13 cellular contexts compared by ENCODE assay signal in genomic region chr19:54816251-54816650, GRCh38. TPM values are rescaled to one million over a fixed set of nuclear protein-coding genes. Genes with fewer than 3 reads are reported as not detected.
DNase-seq lines count a peak whose midpoint lies in the region; ATAC-seq and TF ChIP-seq lines count a peak whose summit lies in the region.
"Not testable (repeated sequence)": the region's sequence is repeated elsewhere in the genome, so short reads cannot be mapped to it uniquely, and the experiment has no call there.
"Had no signal": no experiment of that assay in that cellular context is flagged by ENCODE, and none has a peak within 500 bp of the region (broad histone marks: within the 10 kb centered on the region; RNA-seq: fewer than 3 reads in every experiment).

KIR3DL1 (plus strand) TSS chr19:54816468.

- peaks cover 16% of the 10 kb centered on the region for H3K27me3 Mint-ChIP-seq in activated T-cell treated with anti-CD3 and anti-CD28 coated beads, Interleukin-2, amount 50 U/mL, for 4 hours (ENCODE audit: low read depth)
- H3K27me3 Mint-ChIP-seq in activated naive CD8-positive, alpha-beta T cell treated with anti-CD3 and anti-CD28 coated beads, Interleukin-2, amount 50 U/mL, for 24 hours; endodermal cell (ENCODE audit: insufficient read depth); natural killer cell treated with Interleukin-12 subunit alpha and Interleukin-12 subunit beta and Interleukin-15 and Interleukin-18, amount 100 ng/mL, for 72 hours: not testable (repeated sequence)
- H3K27me3 Mint-ChIP-seq in immature natural killer cell (ENCODE audit: low read depth in 3 of 3) = peaks cover 8 to 18% (median 13%) of the 10 kb centered on the region in 3 donors

- not testable (repeated sequence) for H3K36me3 Mint-ChIP-seq in activated T-cell treated with anti-CD3 and anti-CD28 coated beads, Interleukin-2, amount 50 U/mL, for 4 hours (ENCODE audit: insufficient read depth); activated naive CD8-positive, alpha-beta T cell treated with anti-CD3 and anti-CD28 coated beads, Interleukin-2, amount 50 U/mL, for 24 hours (ENCODE audit: low read depth); endodermal cell (ENCODE audit: low read depth); natural killer cell treated with Interleukin-12 subunit alpha and Interleukin-12 subunit beta and Interleukin-15 and Interleukin-18, amount 100 ng/mL, for 72 hours; stimulated activated effector memory CD8-positive, alpha-beta T cell treated with anti-CD3 and anti-CD28 coated beads, Interleukin-12 subunit alpha, Interleukin-12 subunit beta, amount 100 ng/mL, for 72 hours
- H3K36me3 Mint-ChIP-seq in immature natural killer cell = peaks cover 6 to 13% (median 11%) of the 10 kb centered on the region in 3 donors

- peaks cover 10% of the 10 kb centered on the region for H3K9me3 ChIP-seq in endodermal cell (ENCODE audit: control insufficient read depth, low read length)

- not testable (repeated sequence) for H3K27me3 ChIP-seq in endodermal cell (ENCODE audit: control insufficient read depth, insufficient read depth, low read length, poor library complexity, severe bottlenecking)

- not testable (repeated sequence) for H3K36me3 ChIP-seq in endodermal cell (ENCODE audit: control insufficient read depth, insufficient read depth, low read length)

- H3K27ac ChIP-seq in endodermal cell (ENCODE audit: low read depth, low read length) = not testable (repeated sequence)

- H3K4me1 Mint-ChIP-seq in activated T-cell treated with anti-CD3 and anti-CD28 coated beads, Interleukin-2, amount 50 U/mL, for 4 hours (ENCODE audit: low read depth); activated naive CD8-positive, alpha-beta T cell treated with anti-CD3 and anti-CD28 coated beads, Interleukin-2, amount 50 U/mL, for 24 hours; endodermal cell; stimulated activated effector memory CD8-positive, alpha-beta T cell treated with anti-CD3 and anti-CD28 coated beads, Interleukin-12 subunit alpha, Interleukin-12 subunit beta, amount 100 ng/mL, for 72 hours: not testable (repeated sequence)
- H3K4me1 Mint-ChIP-seq in immature natural killer cell = peaks cover 45 to 55% of the 10 kb centered on the region in 2 donors
- peaks cover 45 to 48% of the 10 kb centered on the region in 2 donors for H3K4me1 Mint-ChIP-seq in natural killer cell treated with Interleukin-12 subunit alpha and Interleukin-12 subunit beta and Interleukin-15 and Interleukin-18, amount 100 ng/mL, for 72 hours (ENCODE audit: low read depth in 2 of 2)

- H3K9ac ChIP-seq in endodermal cell (ENCODE audit: extremely low read depth, low read length, poor library complexity, severe bottlenecking) = not testable (repeated sequence)

- not testable (repeated sequence) for H3K9me3 Mint-ChIP-seq in activated T-cell treated with anti-CD3 and anti-CD28 coated beads, Interleukin-2, amount 50 U/mL, for 4 hours; activated naive CD8-positive, alpha-beta T cell treated with anti-CD3 and anti-CD28 coated beads, Interleukin-2, amount 50 U/mL, for 24 hours; immature natural killer cell; natural killer cell treated with Interleukin-12 subunit alpha and Interleukin-12 subunit beta and Interleukin-15 and Interleukin-18, amount 100 ng/mL, for 72 hours; stimulated activated effector memory CD8-positive, alpha-beta T cell treated with anti-CD3 and anti-CD28 coated beads, Interleukin-12 subunit alpha, Interleukin-12 subunit beta, amount 100 ng/mL, for 72 hours
- H3K9me3 Mint-ChIP-seq in endodermal cell = peaks cover 93% of the 10 kb centered on the region

- peak within 1 kb of the TSS; percentile 42 for H3K4me3 Mint-ChIP-seq in activated T-cell treated with anti-CD3 and anti-CD28 coated beads, Interleukin-2, amount 50 U/mL, for 4 hours
- peak within 1 kb of the TSS; percentile 24 for H3K4me3 Mint-ChIP-seq in activated naive CD8-positive, alpha-beta T cell treated with anti-CD3 and anti-CD28 coated beads, Interleukin-2, amount 50 U/mL, for 24 hours
- not testable (repeated sequence) for H3K4me3 Mint-ChIP-seq in endodermal cell
- peak within 1 kb of the TSS; percentile 87 to 100 (median 92) for H3K4me3 Mint-ChIP-seq in immature natural killer cell
- H3K4me3 Mint-ChIP-seq in natural killer cell treated with Interleukin-12 subunit alpha and Interleukin-12 subunit beta and Interleukin-15 and Interleukin-18, amount 100 ng/mL, for 72 hours = peak within 1 kb of the TSS; percentile 87
- peak within 1 kb of the TSS; percentile 51 for H3K4me3 Mint-ChIP-seq in stimulated activated effector memory CD8-positive, alpha-beta T cell treated with anti-CD3 and anti-CD28 coated beads, Interleukin-12 subunit alpha, Interleukin-12 subunit beta, amount 100 ng/mL, for 72 hours

- not testable (repeated sequence) for H3K4me1 ChIP-seq in endodermal cell (ENCODE audit: control insufficient read depth, insufficient read depth, low read length)

- H3K27ac Mint-ChIP-seq in activated naive CD8-positive, alpha-beta T cell treated with anti-CD3 and anti-CD28 coated beads, Interleukin-2, amount 50 U/mL, for 24 hours = peak within 1 kb of the TSS; percentile 25
- not testable (repeated sequence) for H3K27ac Mint-ChIP-seq in endodermal cell; stimulated activated effector memory CD8-positive, alpha-beta T cell treated with anti-CD3 and anti-CD28 coated beads, Interleukin-12 subunit alpha, Interleukin-12 subunit beta, amount 100 ng/mL, for 72 hours
- peak within 1 kb of the TSS; percentile 94 to 100 (median 100) for H3K27ac Mint-ChIP-seq in immature natural killer cell
- H3K27ac Mint-ChIP-seq in natural killer cell treated with Interleukin-12 subunit alpha and Interleukin-12 subunit beta and Interleukin-15 and Interleukin-18, amount 100 ng/mL, for 72 hours = peak within 1 kb of the TSS; percentile 92 to 95

- not testable (repeated sequence) for TF ChIP-seq CTCF in endodermal cell (conservative IDR thresholded peaks at IDR 0.05)

- DNase-seq in activated T-cell treated with anti-CD3 and anti-CD28 coated beads, Interleukin-2, amount 50 U/mL, for 4 hours; activated naive CD8-positive, alpha-beta T cell treated with anti-CD3 and anti-CD28 coated beads, Interleukin-2, amount 50 U/mL, for 24 hours; endodermal cell; natural killer cell treated with Interleukin-12 subunit alpha and Interleukin-12 subunit beta and Interleukin-15 and Interleukin-18, amount 100 ng/mL, for 72 hours (ENCODE audit: low spot score); stimulated activated effector memory CD8-positive, alpha-beta T cell treated with anti-CD3 and anti-CD28 coated beads, Interleukin-12 subunit alpha, Interleukin-12 subunit beta, amount 100 ng/mL, for 72 hours (ENCODE audit: low spot score in 2 of 2): not testable (repeated sequence)
- peak; percentile 53 to 75 (median 58) for DNase-seq in immature natural killer cell

- peak within 1 kb of the TSS; percentile 17 for H3K4me3 ChIP-seq in endodermal cell (ENCODE audit: low read length)

- 82 to 92% methylated on average over 7 to 13 of the region's 17 CpGs for WGBS in endodermal cell (ENCODE audit: insufficient coverage in 1 of 2, insufficient read length in 1 of 2), 2 experiments

- ATAC-seq in activated T-cell treated with anti-CD3 and anti-CD28 coated beads, Interleukin-2, amount 50 U/mL, for 4 hours; activated naive CD8-positive, alpha-beta T cell treated with anti-CD3 and anti-CD28 coated beads, Interleukin-2, amount 50 U/mL, for 24 hours; stimulated activated effector memory CD8-positive, alpha-beta T cell treated with anti-CD3 and anti-CD28 coated beads, Interleukin-12 subunit alpha, Interleukin-12 subunit beta, amount 100 ng/mL, for 72 hours: not testable (repeated sequence)
- peak in 1 of 2 donors; percentile 40 for ATAC-seq in natural killer cell treated with Interleukin-12 subunit alpha and Interleukin-12 subunit beta and Interleukin-15 and Interleukin-18, amount 100 ng/mL, for 72 hours

RNA-seq across cellular contexts. Expression of gene KIR3DL1, which starts in this region (rescaled TPM):
- total RNA-seq in activated T-cell treated with anti-CD3 and anti-CD28 coated beads, Interleukin-2, amount 50 U/mL, for 4 hours = under 1 TPM in 2 of 3 donors, not detected in 1; 0.13 to 0.14 TPM
- not detected for total RNA-seq in endodermal cell
- not detected for polyA plus RNA-seq in endodermal cell (2013, experiment 1 of 2)
- not detected for polyA plus RNA-seq in endodermal cell (2013, experiment 2 of 2)
- polyA plus RNA-seq in immature natural killer cell = 100 to 1,000 TPM; 140 to 162 (median 144) TPM
- 10 to 100 TPM; 27.4 to 31.2 TPM for total RNA-seq in natural killer cell treated with Interleukin-12 subunit alpha and Interleukin-12 subunit beta and Interleukin-15 and Interleukin-18, amount 100 ng/mL, for 72 hours
- total RNA-seq: A673; CD4-positive, alpha-beta memory T cell; CD4-positive, CD25-positive, alpha-beta regulatory T cell; Daoy; G401; GM12878 had no signal
- polyA plus RNA-seq: AG04450 had no signal

Comparison
In these comparisons a context has a peak if more than half of its experiments do, and no peak if none do; other contexts are left out.
1. RNA of gene KIR3DL1 (total RNA-seq): 27.4 to 31.2 TPM in natural killer cell treated with Interleukin-12 subunit alpha and Interleukin-12 subunit beta and Interleukin-15 and Interleukin-18, amount 100 ng/mL, for 72 hours; 0.13 to 0.14 TPM in activated T-cell treated with anti-CD3 and anti-CD28 coated beads, Interleukin-2, amount 50 U/mL, for 4 hours and not detected in endodermal cell; every median in the first group is over 10 times any median in the second.